ENCODE assay signal across 14 cellular contexts in genomic region chr12:122009741-122010140, GRCh38.
"Had no signal": no experiment of that assay in that cellular context is flagged by ENCODE, and none has a peak within 500 bp of the region (broad histone marks: within the 10 kb centered on the region; RNA-seq: fewer than 3 reads in every experiment).

No MANE protein-coding gene starts in this region.

- H3K4me3 Mint-ChIP-seq: activated naive CD8-positive, alpha-beta T cell treated with anti-CD3 and anti-CD28 coated beads, Interleukin-2, amount 10 ng/mL, durations not matched to agents 7 days and 5 days; activated T-helper 1 cell treated with anti-CD3 and anti-CD28 coated beads, Interleukin-12 subunit alpha, Interleukin-12 subunit beta, Interleukin-2, Interleukin-4 antibody, amounts not matched to agents 30 ng/mL and 10 ng/mL and 1 ng/mL, durations not matched to agents 14 hours and 24 hours and 36 hours; dendritic cell treated with granulocyte-macrophage colony-stimulating factor and Interleukin-4, amounts not matched to agents 40 ng/mL and 50 ng/mL, for 4 days; immature natural killer cell; stimulated activated effector memory CD8-positive, alpha-beta T cell treated with anti-CD3 and anti-CD28 coated beads, Interleukin-12 subunit alpha, Interleukin-12 subunit beta, amount 100 ng/mL, for 72 hours had no signal

- DNase-seq: activated naive CD8-positive, alpha-beta T cell treated with anti-CD3 and anti-CD28 coated beads, Interleukin-2, amount 10 ng/mL, durations not matched to agents 7 days and 5 days; cerebellar nuclear complex; effector memory CD4-positive, alpha-beta T cell; foreskin fibroblast; immature natural killer cell; left cardiac atrium; retina; tibial artery; uterus had no signal

- H3K9me3 ChIP-seq: neutrophil, tibial artery, uterus had no signal

- H3K4me3 ChIP-seq: tibial artery, uterus had no signal

- H3K9me3 Mint-ChIP-seq: activated naive CD8-positive, alpha-beta T cell treated with anti-CD3 and anti-CD28 coated beads, Interleukin-2, amount 10 ng/mL, durations not matched to agents 7 days and 5 days; activated T-helper 1 cell treated with anti-CD3 and anti-CD28 coated beads, Interleukin-12 subunit alpha, Interleukin-12 subunit beta, Interleukin-2, Interleukin-4 antibody, amounts not matched to agents 30 ng/mL and 10 ng/mL and 1 ng/mL, durations not matched to agents 14 hours and 24 hours and 36 hours; dendritic cell treated with granulocyte-macrophage colony-stimulating factor and Interleukin-4, amounts not matched to agents 40 ng/mL and 50 ng/mL, for 4 days; immature natural killer cell; stimulated activated effector memory CD8-positive, alpha-beta T cell treated with anti-CD3 and anti-CD28 coated beads, Interleukin-12 subunit alpha, Interleukin-12 subunit beta, amount 100 ng/mL, for 72 hours had no signal

- H3K36me3 ChIP-seq: neutrophil, tibial artery, uterus had no signal

- ATAC-seq: activated CD4-positive, CD25-positive, alpha-beta regulatory T cell treated with anti-CD3 and anti-CD28 coated beads, Interleukin-2, amount 50 U/mL, for 24 hours; stimulated activated effector memory CD8-positive, alpha-beta T cell treated with anti-CD3 and anti-CD28 coated beads, Interleukin-12 subunit alpha, Interleukin-12 subunit beta, amount 100 ng/mL, for 72 hours had no signal

- H3K4me1 ChIP-seq: uterus had no signal

- H3K27ac ChIP-seq: neutrophil, tibial artery, uterus had no signal

- H3K27me3 ChIP-seq: tibial artery, uterus had no signal

- H3K27ac Mint-ChIP-seq: activated naive CD8-positive, alpha-beta T cell treated with anti-CD3 and anti-CD28 coated beads, Interleukin-2, amount 10 ng/mL, durations not matched to agents 7 days and 5 days; activated T-helper 1 cell treated with anti-CD3 and anti-CD28 coated beads, Interleukin-12 subunit alpha, Interleukin-12 subunit beta, Interleukin-2, Interleukin-4 antibody, amounts not matched to agents 30 ng/mL and 10 ng/mL and 1 ng/mL, durations not matched to agents 14 hours and 24 hours and 36 hours; immature natural killer cell; stimulated activated effector memory CD8-positive, alpha-beta T cell treated with anti-CD3 and anti-CD28 coated beads, Interleukin-12 subunit alpha, Interleukin-12 subunit beta, amount 100 ng/mL, for 72 hours had no signal
